ENCODE assay signal across 31 cellular contexts in genomic region chr3:129063841-129064482, GRCh38. TPM values are rescaled to one million over a fixed set of nuclear protein-coding genes. Genes with fewer than 3 reads are reported as not detected.
DNase-seq lines count a peak whose midpoint lies in the region; ATAC-seq and TF ChIP-seq lines count a peak whose summit lies in the region.
"Had no signal": no experiment of that assay in that cellular context is flagged by ENCODE, and none has a peak within 500 bp of the region (broad histone marks: within the 10 kb centered on the region; RNA-seq: fewer than 3 reads in every experiment).

No MANE protein-coding gene starts in this region.

- H3K36me3 ChIP-seq in BLaER1 = no peaks in the 10 kb centered on the region
- no peaks in the 10 kb centered on the region for H3K36me3 ChIP-seq in HCT116 (ENCODE audit: control insufficient read depth in 1 of 2, insufficient read depth in 2 of 2, low read length in 2 of 2)
- H3K36me3 ChIP-seq in mucosa of descending colon (ENCODE audit: low read depth) = no peaks in the 10 kb centered on the region
- H3K36me3 ChIP-seq: Peyer's patch, SJSA1 had no signal

- H3K9me3 ChIP-seq in BLaER1 = peaks cover 5% of the 10 kb centered on the region; the same call in 1 of the 2 replicates
- no peaks in the 10 kb centered on the region for H3K9me3 ChIP-seq in HCT116 (ENCODE audit: control insufficient read depth in 1 of 2, insufficient read depth in 1 of 2, low read depth in 1 of 2, low read length in 2 of 2)
- H3K9me3 ChIP-seq in mucosa of descending colon = peaks cover 4% of the 10 kb centered on the region
- H3K9me3 ChIP-seq: Caco-2, Peyer's patch, SJSA1 had no signal

- intact Hi-C loops in HCT116 (cut with micrococcal nuclease) = no loop called here
- intact Hi-C loops in mucosa of descending colon (cut with DNase I, micrococcal nuclease) = no loop called here

- DNase-seq in HCT116 (ENCODE audit: low read depth, low spot score) (no peak), NCI-H510A treated with DMSO at 0.1 percent for 48 hours (lab: John Stamatoyannopoulos, UW) (peak; percentile 57), mucosa of descending colon (peak; percentile 72 to 79 (median 75)), CD1c-positive myeloid dendritic cell (ENCODE audit: extremely low spot score) (no peak)
- DNase-seq in naive thymus-derived CD8-positive, alpha-beta T cell = no peak
- no peak for DNase-seq in T-helper 2 cell treated with Interferon-gamma antibody and Interleukin-4, amounts not matched to agents 5 μg/mL and 100 μg/mL, for 36 hours (ENCODE audit: low spot score)
- DNase-seq: activated B cell treated with CpG ODN at 0.5 μM for 24 hours; activated CD4-positive, alpha-beta T cell treated with anti-CD3 and anti-CD28 coated beads, Interleukin-2, amount 50 U/mL, for 1 hour; activated CD8-positive, alpha-beta memory T cell treated with anti-CD3 and anti-CD28 coated beads, Interleukin-2, amount 10 ng/mL, durations not matched to agents 7 days and 5 days; activated naive CD4-positive, alpha-beta T cell; activated T-cell treated with anti-CD3 and anti-CD28 coated beads, Interleukin-2, amount 50 U/mL, for 72 hours; C1 segment of cervical spinal cord; Caco-2; dermis blood vessel endothelial cell; GM23248; naive thymus-derived CD4-positive, alpha-beta T cell; NCI-H1930; NCI-H526; Peyer's patch; stimulated activated CD4-positive, alpha-beta T cell treated with anti-CD3 and anti-CD28 coated beads, Interleukin-2, amount 100 ng/mL, for 24 hours; trophoblast cell had no signal

- no peak for TF ChIP-seq RAD21 in HCT116 (IDR thresholded peaks at IDR 0.05; ENCODE audit: low read depth)

- no peak overlapping the region for H3K27ac Mint-ChIP-seq in naive thymus-derived CD8-positive, alpha-beta T cell
- no peak overlapping the region for H3K27ac Mint-ChIP-seq in T-helper 2 cell treated with Interferon-gamma antibody and Interleukin-4, amounts not matched to agents 5 μg/mL and 100 μg/mL, for 36 hours
- H3K27ac Mint-ChIP-seq: activated B cell treated with CpG ODN at 0.5 μM for 24 hours; activated CD8-positive, alpha-beta memory T cell treated with anti-CD3 and anti-CD28 coated beads, Interleukin-2, amount 10 ng/mL, durations not matched to agents 7 days and 5 days; activated T-cell treated with anti-CD3 and anti-CD28 coated beads, Interleukin-2, amount 50 U/mL, for 72 hours had no signal

- CTCF ChIA-PET in HCT116 (lab: Charles Lee) = interaction anchor here (0.7 kb wide), 1 partner anchor 114 kb away, joined by 3 read pairs; no protein-coding TSS in a partner anchor

- H2AFZ ChIP-seq in HCT116 (ENCODE audit: low read depth, low read length, poor library complexity, severe bottlenecking) = no peak overlapping the region
- H2AFZ ChIP-seq: GM23248 had no signal

- POLR2A ChIA-PET in HCT116 (lab: Charles Lee) = interaction anchor here (0.7 kb wide), 1 partner anchor 12 kb away, joined by 3 read pairs; no protein-coding TSS in a partner anchor
- POLR2A ChIA-PET in naive thymus-derived CD8-positive, alpha-beta T cell (lab: Charles Lee) = interaction anchor here (0.6 to 0.7 kb wide), 3 partner anchors 11 to 331 kb away, joined by 3 to 4 read pairs (median 4); no protein-coding TSS in a partner anchor

- no TSS peak for BruUV-seq in HCT116 (replicated peaks; lab: Mats Ljungman, UMichigan)

- H3K4me1 Mint-ChIP-seq in naive thymus-derived CD8-positive, alpha-beta T cell = peaks cover 4 to 11% (median 10%) of the 10 kb centered on the region in 4 donors
- H3K4me1 Mint-ChIP-seq in T-helper 2 cell treated with Interferon-gamma antibody and Interleukin-4, amounts not matched to agents 5 μg/mL and 100 μg/mL, for 36 hours (ENCODE audit: low read depth) = peaks cover 4% of the 10 kb centered on the region
- H3K4me1 Mint-ChIP-seq: central memory CD8-positive, alpha-beta T cell had no signal

- H4K20me1 ChIP-seq in BLaER1 (no peaks in the 10 kb centered on the region), HCT116 (ENCODE audit: insufficient read depth) (no peaks in the 10 kb centered on the region)

- H3K4me1 ChIP-seq in BLaER1 (peaks cover 100% of the 10 kb centered on the region), HCT116 (ENCODE audit: control insufficient read depth in 1 of 2, insufficient read depth in 2 of 2, low read length in 2 of 2) (no peaks in the 10 kb centered on the region), mucosa of descending colon (ENCODE audit: low read depth) (peaks cover 25% of the 10 kb centered on the region)
- H3K4me1 ChIP-seq: Caco-2, SJSA1 had no signal

- no peak overlapping the region for H3K4me3 Mint-ChIP-seq in naive thymus-derived CD8-positive, alpha-beta T cell
- H3K4me3 Mint-ChIP-seq in T-helper 2 cell treated with Interferon-gamma antibody and Interleukin-4, amounts not matched to agents 5 μg/mL and 100 μg/mL, for 36 hours = no peak overlapping the region
- H3K4me3 Mint-ChIP-seq: activated B cell treated with CpG ODN at 0.5 μM for 24 hours; activated CD8-positive, alpha-beta memory T cell treated with anti-CD3 and anti-CD28 coated beads, Interleukin-2, amount 10 ng/mL, durations not matched to agents 7 days and 5 days; activated T-cell treated with anti-CD3 and anti-CD28 coated beads, Interleukin-2, amount 50 U/mL, for 72 hours; central memory CD8-positive, alpha-beta T cell; naive thymus-derived CD4-positive, alpha-beta T cell had no signal

- H3K9me2 ChIP-seq in HCT116 (ENCODE audit: insufficient read depth) = no peaks in the 10 kb centered on the region

- no peak for TF ChIP-seq CTCF in HCT116 (IDR thresholded peaks at IDR 0.05 in 2 of 3, conservative IDR thresholded peaks at IDR 0.05 in 1 of 3; ENCODE audit: borderline replicate concordance in 1 of 3, insufficient read depth in 1 of 3, low read depth in 2 of 3, low read length in 2 of 3)
- TF ChIP-seq CTCF in mucosa of descending colon (IDR thresholded peaks at IDR 0.05) = no peak

- peak overlapping the region; percentile 70 for H3K27ac ChIP-seq in BLaER1
- no peak overlapping the region for H3K27ac ChIP-seq in HCT116 (ENCODE audit: low read depth, low read length)
- H3K27ac ChIP-seq: GM23248, SJSA1, skin epidermis had no signal

- H3K27me3 ChIP-seq in BLaER1 (no peaks in the 10 kb centered on the region), HCT116 (ENCODE audit: insufficient read depth, low read length) (no peaks in the 10 kb centered on the region)
- H3K27me3 ChIP-seq: Peyer's patch, SJSA1 had no signal

- H3K4me2 ChIP-seq in BLaER1 = peak overlapping the region; percentile 97
- no peak overlapping the region for H3K4me2 ChIP-seq in HCT116 (ENCODE audit: low read length)

- ATAC-seq in HCT116 (0 out of 2 replicates have a peak, but pooled peaks have one; percentile 27), mucosa of descending colon (peak; percentile 71)
- ATAC-seq in naive thymus-derived CD8-positive, alpha-beta T cell = no peak
- ATAC-seq: activated CD8-positive, alpha-beta memory T cell treated with anti-CD3 and anti-CD28 coated beads, Interleukin-2, amount 10 ng/mL, durations not matched to agents 7 days and 5 days; activated T-cell treated with anti-CD3 and anti-CD28 coated beads, Interleukin-2, amount 50 U/mL, for 72 hours; left lobe of liver; naive thymus-derived CD4-positive, alpha-beta T cell had no signal

- TF ChIP-seq POLR2A in HCT116 (IDR thresholded peaks at IDR 0.05; ENCODE audit: borderline replicate concordance, extremely low read depth, insufficient read depth, insufficient read length) = no peak

- RAD21 ChIA-PET in HCT116 (lab: Charles Lee; ENCODE audit: low non-redundant PET in 1 of 2, low total read pairs in 2 of 2, uncharacterized antibody in 2 of 2, unreplicated experiment in 2 of 2) = no interaction called here

- H3K36me3 Mint-ChIP-seq in naive thymus-derived CD8-positive, alpha-beta T cell = no peaks in the 10 kb centered on the region
- no peaks in the 10 kb centered on the region for H3K36me3 Mint-ChIP-seq in T-helper 2 cell treated with Interferon-gamma antibody and Interleukin-4, amounts not matched to agents 5 μg/mL and 100 μg/mL, for 36 hours (ENCODE audit: low read depth)
- H3K36me3 Mint-ChIP-seq: activated CD8-positive, alpha-beta memory T cell treated with anti-CD3 and anti-CD28 coated beads, Interleukin-2, amount 10 ng/mL, durations not matched to agents 7 days and 5 days; naive thymus-derived CD4-positive, alpha-beta T cell had no signal

- no peaks in the 10 kb centered on the region for H3K9me3 Mint-ChIP-seq in naive thymus-derived CD8-positive, alpha-beta T cell
- no peaks in the 10 kb centered on the region for H3K9me3 Mint-ChIP-seq in T-helper 2 cell treated with Interferon-gamma antibody and Interleukin-4, amounts not matched to agents 5 μg/mL and 100 μg/mL, for 36 hours
- H3K9me3 Mint-ChIP-seq: activated B cell treated with CpG ODN at 0.5 μM for 24 hours; activated T-cell treated with anti-CD3 and anti-CD28 coated beads, Interleukin-2, amount 50 U/mL, for 72 hours; central memory CD8-positive, alpha-beta T cell; naive thymus-derived CD4-positive, alpha-beta T cell had no signal

- H3K79me2 ChIP-seq in HCT116 (ENCODE audit: insufficient read depth, low read length) = no peaks in the 10 kb centered on the region

- no peak overlapping the region for H3K4me3 ChIP-seq in BLaER1
- no peak overlapping the region for H3K4me3 ChIP-seq in HCT116 (replicated peaks in 1 of 2; ENCODE audit: low read depth in 1 of 2, low read length in 2 of 2)
- H3K4me3 ChIP-seq in mucosa of descending colon = no peak overlapping the region
- H3K4me3 ChIP-seq: GM23248, Peyer's patch, SJSA1, skin epidermis had no signal

- H3K9ac ChIP-seq in BLaER1 (no peak overlapping the region), HCT116 (ENCODE audit: low read length) (no peak overlapping the region)
- H3K9ac ChIP-seq: GM23248 had no signal

- no peaks in the 10 kb centered on the region for H3K27me3 Mint-ChIP-seq in naive thymus-derived CD8-positive, alpha-beta T cell
- H3K27me3 Mint-ChIP-seq in T-helper 2 cell treated with Interferon-gamma antibody and Interleukin-4, amounts not matched to agents 5 μg/mL and 100 μg/mL, for 36 hours (ENCODE audit: low read depth) = peaks cover 1% of the 10 kb centered on the region
- H3K27me3 Mint-ChIP-seq: naive thymus-derived CD4-positive, alpha-beta T cell had no signal

TF ChIP-seq in HCT116, 20 proteins besides CTCF, POLR2A, EP300 and RAD21 (continues in another document):
- no peak for TF ChIP-seq ELF1 (IDR thresholded peaks at IDR 0.05; ENCODE audit: borderline replicate concordance, low read depth)
- no peak for TF ChIP-seq MAX (IDR thresholded peaks at IDR 0.05)
- no peak for TF ChIP-seq CEBPB (IDR thresholded peaks at IDR 0.05; ENCODE audit: low read depth)

RNA-seq across cellular contexts. Expression of gene GP9, which starts 3.4 kb away (rescaled TPM):
- total RNA-seq in HCT116 (2021; ENCODE audit: unreplicated experiment) (not detected), mucosa of descending colon (under 1 TPM in 1 of 3 donors, not detected in 2; 0.90 TPM)
- not detected in 2 replicates for polyA plus RNA-seq in HCT116 (2012)
- not detected for total RNA-seq in naive thymus-derived CD8-positive, alpha-beta T cell
- polyA plus RNA-seq in naive thymus-derived CD8-positive, alpha-beta T cell = not detected
- total RNA-seq: activated B cell treated with CpG ODN at 0.5 μM for 24 hours; activated CD8-positive, alpha-beta memory T cell treated with anti-CD3 and anti-CD28 coated beads, Interleukin-2, amount 10 ng/mL, durations not matched to agents 7 days and 5 days; activated T-cell treated with anti-CD3 and anti-CD28 coated beads, Interleukin-2, amount 50 U/mL, for 72 hours; Caco-2; Daoy; dermis blood vessel endothelial cell; glomerular endothelial cell; GM23248; mesenteric fat pad; omental fat pad; Peyer's patch; SJSA1 had no signal
- polyA plus RNA-seq: AG04450; GM23248; naive thymus-derived CD4-positive, alpha-beta T cell had no signal

RNA-seq across cellular contexts. Expression of gene RAB43, which starts 57.6 kb away (rescaled TPM):
- total RNA-seq in HCT116 (2021; ENCODE audit: unreplicated experiment) (13.5 TPM), mucosa of descending colon (10 to 100 TPM; 17.4 to 32.0 (median 30.5) TPM)
- 11.2 and 13.0 TPM in 2 replicates for polyA plus RNA-seq in HCT116 (2012)
- total RNA-seq in naive thymus-derived CD8-positive, alpha-beta T cell = 100 to 1,000 TPM; 122 to 130 TPM
- 10 to 100 TPM; 15.7 to 43.1 (median 27.5) TPM for polyA plus RNA-seq in naive thymus-derived CD8-positive, alpha-beta T cell

Comparison
In these comparisons a context has a peak if more than half of its experiments do, and no peak if none do; other contexts are left out.
1. ATAC-seq: peak in HCT116 (single experiment) and mucosa of descending colon (single experiment); none in naive thymus-derived CD8-positive, alpha-beta T cell (0 of 2).
2. DNase-seq: peak in NCI-H510A treated with DMSO at 0.1 percent for 48 hours (single experiment) and mucosa of descending colon (3 of 3); none in HCT116 (single experiment), naive thymus-derived CD8-positive, alpha-beta T cell (0 of 10), CD1c-positive myeloid dendritic cell (single experiment) and T-helper 2 cell treated with Interferon-gamma antibody and Interleukin-4, amounts not matched to agents 5 μg/mL and 100 μg/mL, for 36 hours (single experiment).